1 cellular context compared by ENCODE assay signal in the genomic region with DNA sequence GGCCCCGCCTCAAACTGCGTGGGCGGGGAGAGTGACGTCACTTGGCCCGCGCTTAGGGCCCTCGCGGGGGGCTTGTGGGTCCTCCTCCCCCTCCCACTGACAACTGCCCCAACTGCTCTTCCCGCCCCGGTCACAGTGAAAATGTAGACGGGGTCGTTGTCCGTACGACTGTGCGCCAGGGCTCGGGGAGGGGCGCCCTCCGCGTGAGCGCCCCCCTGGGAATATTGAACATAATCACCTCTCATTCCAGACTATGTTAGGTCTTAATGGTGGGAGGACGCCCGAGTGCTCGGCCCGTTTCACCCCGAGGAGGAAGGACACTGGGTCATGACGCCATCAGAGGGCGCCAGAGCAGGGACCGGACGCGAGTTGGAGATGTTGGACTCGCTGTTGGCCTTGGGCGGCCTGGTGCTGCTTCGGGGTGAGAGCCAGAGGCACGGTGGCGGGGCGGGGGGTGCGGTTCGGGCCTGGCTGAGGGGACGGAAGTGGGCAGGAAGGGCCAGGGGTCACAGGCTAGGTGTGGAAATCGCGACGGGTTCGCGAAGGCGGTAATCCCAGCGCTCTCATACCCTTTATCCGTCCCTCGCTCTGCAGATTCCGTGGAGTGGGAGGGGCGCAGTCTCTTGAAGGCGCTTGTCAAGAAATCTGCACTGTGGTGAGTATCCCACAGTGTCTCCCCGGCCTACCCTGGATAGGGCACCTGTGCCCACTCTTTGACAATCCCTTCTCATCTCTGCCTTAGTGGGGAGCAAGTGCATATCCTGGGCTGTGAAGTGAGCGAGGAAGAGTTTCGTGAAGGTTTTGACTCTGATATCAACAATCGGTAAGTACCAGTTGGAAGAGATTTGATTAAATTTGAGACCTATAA.
A peak's percentile ranks its signal among the peaks of the same experiment; 100 is the strongest.
TF ChIP-seq lines count a peak whose summit lies in the region.

A gene with protein sequence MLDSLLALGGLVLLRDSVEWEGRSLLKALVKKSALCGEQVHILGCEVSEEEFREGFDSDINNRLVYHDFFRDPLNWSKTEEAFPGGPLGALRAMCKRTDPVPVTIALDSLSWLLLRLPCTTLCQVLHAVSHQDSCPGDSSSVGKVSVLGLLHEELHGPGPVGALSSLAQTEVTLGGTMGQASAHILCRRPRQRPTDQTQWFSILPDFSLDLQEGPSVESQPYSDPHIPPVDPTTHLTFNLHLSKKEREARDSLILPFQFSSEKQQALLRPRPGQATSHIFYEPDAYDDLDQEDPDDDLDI (plus strand): TSS at position 40 of the 868 bp plus-strand sequence. CDS start 336 bp downstream, at position 376.

TF ChIP-seq in HepG2, 621 proteins besides CTCF, POLR2A, EP300 and RAD21 (continued from another document and continues in another):
- TF ChIP-seq, protein P1, sequence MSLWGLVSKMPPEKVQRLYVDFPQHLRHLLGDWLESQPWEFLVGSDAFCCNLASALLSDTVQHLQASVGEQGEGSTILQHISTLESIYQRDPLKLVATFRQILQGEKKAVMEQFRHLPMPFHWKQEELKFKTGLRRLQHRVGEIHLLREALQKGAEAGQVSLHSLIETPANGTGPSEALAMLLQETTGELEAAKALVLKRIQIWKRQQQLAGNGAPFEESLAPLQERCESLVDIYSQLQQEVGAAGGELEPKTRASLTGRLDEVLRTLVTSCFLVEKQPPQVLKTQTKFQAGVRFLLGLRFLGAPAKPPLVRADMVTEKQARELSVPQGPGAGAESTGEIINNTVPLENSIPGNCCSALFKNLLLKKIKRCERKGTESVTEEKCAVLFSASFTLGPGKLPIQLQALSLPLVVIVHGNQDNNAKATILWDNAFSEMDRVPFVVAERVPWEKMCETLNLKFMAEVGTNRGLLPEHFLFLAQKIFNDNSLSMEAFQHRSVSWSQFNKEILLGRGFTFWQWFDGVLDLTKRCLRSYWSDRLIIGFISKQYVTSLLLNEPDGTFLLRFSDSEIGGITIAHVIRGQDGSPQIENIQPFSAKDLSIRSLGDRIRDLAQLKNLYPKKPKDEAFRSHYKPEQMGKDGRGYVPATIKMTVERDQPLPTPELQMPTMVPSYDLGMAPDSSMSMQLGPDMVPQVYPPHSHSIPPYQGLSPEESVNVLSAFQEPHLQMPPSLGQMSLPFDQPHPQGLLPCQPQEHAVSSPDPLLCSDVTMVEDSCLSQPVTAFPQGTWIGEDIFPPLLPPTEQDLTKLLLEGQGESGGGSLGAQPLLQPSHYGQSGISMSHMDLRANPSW (CRISPR knock-in tag; IDR thresholded peaks at IDR 0.05; ENCODE audit: borderline replicate concordance), result no peak; the same call in 1 of the 2 replicates
- TF ChIP-seq ZSCAN31 (CRISPR knock-in tag; IDR thresholded peaks at IDR 0.05; ENCODE audit: low read depth), result peak; percentile 60; the same call in 1 of the 2 replicates
- no peak for TF ChIP-seq ZNF33B (CRISPR knock-in tag; IDR thresholded peaks at IDR 0.05)
- TF ChIP-seq HIVEP1 (CRISPR knock-in tag; IDR thresholded peaks at IDR 0.05), result peak; percentile 78
- no peak for TF ChIP-seq SMARCC2 (IDR thresholded peaks at IDR 0.05)
- peak; percentile 61 for TF ChIP-seq ZBTB38 (CRISPR knock-in tag; IDR thresholded peaks at IDR 0.05)
- TF ChIP-seq NR2F2 (IDR thresholded peaks at IDR 0.05; ENCODE audit: borderline replicate concordance, low read depth), result peak; percentile 74; the same call in 1 of the 2 replicates
- TF ChIP-seq CC2D1A (CRISPR knock-in tag; IDR thresholded peaks at IDR 0.05), result no peak
- no peak for TF ChIP-seq ZNF557 (CRISPR knock-in tag; IDR thresholded peaks at IDR 0.05)
- TF ChIP-seq BCLAF1 (IDR thresholded peaks at IDR 0.05), result no peak
- TF ChIP-seq MTF1 (CRISPR knock-in tag; IDR thresholded peaks at IDR 0.05), result no peak
- TF ChIP-seq GTF3A (CRISPR knock-in tag; conservative IDR thresholded peaks at IDR 0.05), result no peak
- no peak for TF ChIP-seq RAD51 (IDR thresholded peaks at IDR 0.05; ENCODE audit: borderline replicate concordance)
- TF ChIP-seq PRMT3 (CRISPR knock-in tag; IDR thresholded peaks at IDR 0.05; ENCODE audit: borderline replicate concordance, low read depth), result no peak
- no peak for TF ChIP-seq HNRNPUL1 (IDR thresholded peaks at IDR 0.05; ENCODE audit: low read depth, low read length)
- 0 out of 2 replicates have a peak, but pooled peaks have one; percentile 36 for TF ChIP-seq FOXK2 (IDR thresholded peaks at IDR 0.05)
- no peak for TF ChIP-seq ZNF121 (CRISPR knock-in tag; IDR thresholded peaks at IDR 0.05)
- TF ChIP-seq, protein P2, sequence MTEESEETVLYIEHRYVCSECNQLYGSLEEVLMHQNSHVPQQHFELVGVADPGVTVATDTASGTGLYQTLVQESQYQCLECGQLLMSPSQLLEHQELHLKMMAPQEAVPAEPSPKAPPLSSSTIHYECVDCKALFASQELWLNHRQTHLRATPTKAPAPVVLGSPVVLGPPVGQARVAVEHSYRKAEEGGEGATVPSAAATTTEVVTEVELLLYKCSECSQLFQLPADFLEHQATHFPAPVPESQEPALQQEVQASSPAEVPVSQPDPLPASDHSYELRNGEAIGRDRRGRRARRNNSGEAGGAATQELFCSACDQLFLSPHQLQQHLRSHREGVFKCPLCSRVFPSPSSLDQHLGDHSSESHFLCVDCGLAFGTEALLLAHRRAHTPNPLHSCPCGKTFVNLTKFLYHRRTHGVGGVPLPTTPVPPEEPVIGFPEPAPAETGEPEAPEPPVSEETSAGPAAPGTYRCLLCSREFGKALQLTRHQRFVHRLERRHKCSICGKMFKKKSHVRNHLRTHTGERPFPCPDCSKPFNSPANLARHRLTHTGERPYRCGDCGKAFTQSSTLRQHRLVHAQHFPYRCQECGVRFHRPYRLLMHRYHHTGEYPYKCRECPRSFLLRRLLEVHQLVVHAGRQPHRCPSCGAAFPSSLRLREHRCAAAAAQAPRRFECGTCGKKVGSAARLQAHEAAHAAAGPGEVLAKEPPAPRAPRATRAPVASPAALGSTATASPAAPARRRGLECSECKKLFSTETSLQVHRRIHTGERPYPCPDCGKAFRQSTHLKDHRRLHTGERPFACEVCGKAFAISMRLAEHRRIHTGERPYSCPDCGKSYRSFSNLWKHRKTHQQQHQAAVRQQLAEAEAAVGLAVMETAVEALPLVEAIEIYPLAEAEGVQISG (CRISPR knock-in tag; IDR thresholded peaks at IDR 0.05), result peak; percentile 87
- TF ChIP-seq HNF4A (CRISPR knock-in tag; IDR thresholded peaks at IDR 0.05), result peak; percentile 68
- TF ChIP-seq, protein P3, sequence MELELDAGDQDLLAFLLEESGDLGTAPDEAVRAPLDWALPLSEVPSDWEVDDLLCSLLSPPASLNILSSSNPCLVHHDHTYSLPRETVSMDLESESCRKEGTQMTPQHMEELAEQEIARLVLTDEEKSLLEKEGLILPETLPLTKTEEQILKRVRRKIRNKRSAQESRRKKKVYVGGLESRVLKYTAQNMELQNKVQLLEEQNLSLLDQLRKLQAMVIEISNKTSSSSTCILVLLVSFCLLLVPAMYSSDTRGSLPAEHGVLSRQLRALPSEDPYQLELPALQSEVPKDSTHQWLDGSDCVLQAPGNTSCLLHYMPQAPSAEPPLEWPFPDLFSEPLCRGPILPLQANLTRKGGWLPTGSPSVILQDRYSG (CRISPR knock-in tag; IDR thresholded peaks at IDR 0.05), result no peak
- TF ChIP-seq POLR2G (IDR thresholded peaks at IDR 0.05; ENCODE audit: low read depth, low read length), result peak; percentile 88
- TF ChIP-seq JUND (CRISPR knock-in tag; IDR thresholded peaks at IDR 0.05), result no peak
- no peak for TF ChIP-seq TOPORS (CRISPR knock-in tag; IDR thresholded peaks at IDR 0.05)
- TF ChIP-seq TERF1 (CRISPR knock-in tag; IDR thresholded peaks at IDR 0.05), result 0 out of 2 replicates have a peak, but pooled peaks have one; percentile 75
- no peak for TF ChIP-seq SCMH1 (CRISPR knock-in tag; IDR thresholded peaks at IDR 0.05; ENCODE audit: borderline replicate concordance)
- no peak for TF ChIP-seq FOXP1 (IDR thresholded peaks at IDR 0.05)
- TF ChIP-seq FOXP1 (CRISPR knock-in tag; IDR thresholded peaks at IDR 0.05), result peak; percentile 22; the same call in 1 of the 2 replicates
- no peak for TF ChIP-seq ZNF878 (CRISPR knock-in tag; IDR thresholded peaks at IDR 0.05)
- TF ChIP-seq, protein P4, sequence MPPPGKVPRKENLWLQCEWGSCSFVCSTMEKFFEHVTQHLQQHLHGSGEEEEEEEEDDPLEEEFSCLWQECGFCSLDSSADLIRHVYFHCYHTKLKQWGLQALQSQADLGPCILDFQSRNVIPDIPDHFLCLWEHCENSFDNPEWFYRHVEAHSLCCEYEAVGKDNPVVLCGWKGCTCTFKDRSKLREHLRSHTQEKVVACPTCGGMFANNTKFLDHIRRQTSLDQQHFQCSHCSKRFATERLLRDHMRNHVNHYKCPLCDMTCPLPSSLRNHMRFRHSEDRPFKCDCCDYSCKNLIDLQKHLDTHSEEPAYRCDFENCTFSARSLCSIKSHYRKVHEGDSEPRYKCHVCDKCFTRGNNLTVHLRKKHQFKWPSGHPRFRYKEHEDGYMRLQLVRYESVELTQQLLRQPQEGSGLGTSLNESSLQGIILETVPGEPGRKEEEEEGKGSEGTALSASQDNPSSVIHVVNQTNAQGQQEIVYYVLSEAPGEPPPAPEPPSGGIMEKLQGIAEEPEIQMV (CRISPR knock-in tag; IDR thresholded peaks at IDR 0.05; ENCODE audit: low read depth), result peak; percentile 62; the same call in 1 of the 2 replicates
- TF ChIP-seq ZNF772 (CRISPR knock-in tag; IDR thresholded peaks at IDR 0.05), result peak; percentile 74; the same call in 1 of the 2 replicates
- no peak for TF ChIP-seq CEBPG (CRISPR knock-in tag; IDR thresholded peaks at IDR 0.05)
- TF ChIP-seq, protein P5, sequence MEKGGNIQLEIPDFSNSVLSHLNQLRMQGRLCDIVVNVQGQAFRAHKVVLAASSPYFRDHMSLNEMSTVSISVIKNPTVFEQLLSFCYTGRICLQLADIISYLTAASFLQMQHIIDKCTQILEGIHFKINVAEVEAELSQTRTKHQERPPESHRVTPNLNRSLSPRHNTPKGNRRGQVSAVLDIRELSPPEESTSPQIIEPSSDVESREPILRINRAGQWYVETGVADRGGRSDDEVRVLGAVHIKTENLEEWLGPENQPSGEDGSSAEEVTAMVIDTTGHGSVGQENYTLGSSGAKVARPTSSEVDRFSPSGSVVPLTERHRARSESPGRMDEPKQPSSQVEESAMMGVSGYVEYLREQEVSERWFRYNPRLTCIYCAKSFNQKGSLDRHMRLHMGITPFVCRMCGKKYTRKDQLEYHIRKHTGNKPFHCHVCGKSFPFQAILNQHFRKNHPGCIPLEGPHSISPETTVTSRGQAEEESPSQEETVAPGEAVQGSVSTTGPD (CRISPR knock-in tag; IDR thresholded peaks at IDR 0.05), result no peak
- peak; percentile 62 for TF ChIP-seq HNRNPLL (IDR thresholded peaks at IDR 0.05; ENCODE audit: low read depth, low read length, poor library complexity, severe bottlenecking)
- no peak for TF ChIP-seq PCBP2 (optimal IDR thresholded peaks at IDR 0.05; ENCODE audit: low read depth, low read length, poor library complexity, severe bottlenecking)
- TF ChIP-seq RFXANK (CRISPR knock-in tag; IDR thresholded peaks at IDR 0.05), result no peak
- peak; percentile 88 for TF ChIP-seq RXRA (CRISPR knock-in tag; IDR thresholded peaks at IDR 0.05)
- no peak for TF ChIP-seq ZNF567 (CRISPR knock-in tag; IDR thresholded peaks at IDR 0.05; ENCODE audit: borderline replicate concordance)
- TF ChIP-seq ADNP (CRISPR knock-in tag; IDR thresholded peaks at IDR 0.05), result no peak
- TF ChIP-seq TMF1 (CRISPR knock-in tag; IDR thresholded peaks at IDR 0.05; ENCODE audit: low read depth), result peak; percentile 35; the same call in 1 of the 2 replicates
- no peak; the same call in 1 of the 2 replicates for TF ChIP-seq ZMYM2 (CRISPR knock-in tag; IDR thresholded peaks at IDR 0.05)
- TF ChIP-seq SALL2 (CRISPR knock-in tag; IDR thresholded peaks at IDR 0.05), result peak; percentile 59
- TF ChIP-seq DMTF1 (CRISPR knock-in tag; IDR thresholded peaks at IDR 0.05), result 0 out of 2 replicates have a peak, but pooled peaks have one; percentile 27
